ENCODE assay signal across 20 cellular contexts in the genomic region with DNA sequence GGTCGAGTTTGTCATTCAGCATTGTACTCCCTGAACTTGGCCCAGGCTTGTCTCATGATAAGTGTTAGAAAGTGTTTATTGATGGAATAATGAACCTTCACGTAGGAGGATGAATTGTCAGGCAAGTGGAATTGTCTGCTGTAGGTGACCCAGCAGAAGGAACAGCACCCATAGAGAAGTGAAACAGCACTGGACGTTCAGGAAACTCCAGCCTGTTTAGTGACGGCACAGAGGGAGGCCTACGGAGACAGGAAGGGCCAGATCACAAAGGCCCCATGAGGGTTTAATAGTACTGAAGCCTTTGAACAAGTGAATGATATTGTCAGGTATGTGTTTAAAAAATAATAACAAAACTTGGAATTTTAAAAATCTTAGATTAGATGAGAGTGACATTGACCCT. TPM values are rescaled to one million over a fixed set of nuclear protein-coding genes. Genes with fewer than 3 reads are reported as not detected.
DNase-seq lines count a peak whose midpoint lies in the region; ATAC-seq and TF ChIP-seq lines count a peak whose summit lies in the region.
"Had no signal": no experiment of that assay in that cellular context is flagged by ENCODE, and none has a peak within 500 bp of the region (broad histone marks: within the 10 kb centered on the region; RNA-seq: fewer than 3 reads in every experiment).

No MANE protein-coding gene starts in this region.

- H3K4me1 ChIP-seq in trophoblast cell (ENCODE audit: control insufficient read depth in 1 of 2, insufficient read depth in 2 of 2, low read length in 2 of 2) = peaks cover 3 to 10% of the 10 kb centered on the region in 2 experiments
- peaks cover 5% of the 10 kb centered on the region for H3K4me1 ChIP-seq in CD8-positive, alpha-beta T cell (ENCODE audit: insufficient read depth, low read length)
- H3K4me1 ChIP-seq in effector memory CD4-positive, alpha-beta T cell (ENCODE audit: control insufficient read depth, insufficient read depth, low read length, poor library complexity, severe bottlenecking) = no peaks in the 10 kb centered on the region

- H3K23ac ChIP-seq in trophoblast cell (ENCODE audit: low read length) = no peak overlapping the region

- H3K79me1 ChIP-seq in trophoblast cell (ENCODE audit: low read length) = peaks cover 2% of the 10 kb centered on the region

- no peak overlapping the region for H3K4ac ChIP-seq in trophoblast cell (ENCODE audit: low read depth, low read length)

- H4K8ac ChIP-seq in trophoblast cell (ENCODE audit: low read depth, low read length) = no peak overlapping the region

- no peak overlapping the region for H3K9ac ChIP-seq in trophoblast cell (ENCODE audit: low read length)
- H3K9ac ChIP-seq: neural progenitor cell had no signal

- H2AFZ ChIP-seq in trophoblast cell (ENCODE audit: insufficient read depth, low read length, poor library complexity) = no peak overlapping the region
- H2AFZ ChIP-seq: neural progenitor cell had no signal

- intact Hi-C loops in activated T-helper 1 cell treated with anti-CD3 and anti-CD28 coated beads, Interleukin-12 subunit alpha, Interleukin-12 subunit beta, Interleukin-2, Interleukin-4 antibody, amounts not matched to agents 30 ng/mL and 10 ng/mL and 1 ng/mL, durations not matched to agents 14 hours and 24 hours and 36 hours (cut with micrococcal nuclease) = loop anchor here (10.0 kb wide), 3 partner anchors 308 to 1812 kb away; partner anchors contain the start of genes LTV1 and SHPRH
- intact Hi-C loops in CD8-positive, alpha-beta T cell (cut with DNase I, micrococcal nuclease) = loop anchor here (5.0 to 10.0 kb wide), 6 partner anchors 56 to 701 kb away; partner anchors contain the start of genes ADAT2 (in 1 of the 2), PEX3 (in 1 of the 2) and SF3B5 (in 1 of the 2)

- H3K4me3 ChIP-seq in GM12865 (ENCODE audit: low read depth, low read length) (peak overlapping the region; percentile 94), trophoblast cell (ENCODE audit: low read depth, low read length) (no peak overlapping the region)
- H3K4me3 ChIP-seq in CD8-positive, alpha-beta T cell (ENCODE audit: low read depth, low read length) = no peak overlapping the region
- H3K4me3 ChIP-seq in effector memory CD4-positive, alpha-beta T cell (ENCODE audit: insufficient read depth, low read depth, low read length, poor library complexity, severe bottlenecking) = no peak overlapping the region
- H3K4me3 ChIP-seq: neural progenitor cell, right atrium auricular region, SJCRH30, tibial artery had no signal

- CTCF ChIA-PET in CD8-positive, alpha-beta T cell (lab: Charles Lee) = no interaction called here

- H2BK120ac ChIP-seq in trophoblast cell (ENCODE audit: insufficient read depth, low read length, poor library complexity) = no peak overlapping the region

- no peaks in the 10 kb centered on the region for H3K27me3 Mint-ChIP-seq in T-helper 2 cell treated with Interferon-gamma antibody and Interleukin-4, amounts not matched to agents 5 μg/mL and 100 μg/mL, for 36 hours (ENCODE audit: low read depth)
- H3K27me3 Mint-ChIP-seq in activated T-helper 1 cell treated with anti-CD3 and anti-CD28 coated beads, Interleukin-12 subunit alpha, Interleukin-12 subunit beta, Interleukin-2, Interleukin-4 antibody, amounts not matched to agents 30 ng/mL and 10 ng/mL and 1 ng/mL, durations not matched to agents 14 hours and 24 hours and 36 hours (ENCODE audit: insufficient read depth) = peaks cover 1% of the 10 kb centered on the region
- H3K27me3 Mint-ChIP-seq in CD8-positive, alpha-beta T cell (ENCODE audit: low read depth) = no peaks in the 10 kb centered on the region

- H2BK12ac ChIP-seq in trophoblast cell (ENCODE audit: low read length) = no peak overlapping the region

- no peak overlapping the region for H3K14ac ChIP-seq in trophoblast cell (ENCODE audit: low read length)

- H4K91ac ChIP-seq in trophoblast cell (ENCODE audit: low read depth, low read length) = no peak overlapping the region

- TF ChIP-seq CTCF in GM12865 (IDR thresholded peaks at IDR 0.05; ENCODE audit: insufficient read depth, low read depth, low read length, missing control alignments) = no peak
- no peak for TF ChIP-seq CTCF in CD8-positive, alpha-beta T cell (IDR thresholded peaks at IDR 0.05)

- no peaks in the 10 kb centered on the region for H3K36me3 ChIP-seq in trophoblast cell (ENCODE audit: control insufficient read depth in 1 of 2, insufficient read depth in 2 of 2, low read length in 2 of 2)
- no peaks in the 10 kb centered on the region for H3K36me3 ChIP-seq in CD8-positive, alpha-beta T cell (ENCODE audit: insufficient read depth, low read length)
- H3K36me3 ChIP-seq in effector memory CD4-positive, alpha-beta T cell (ENCODE audit: control insufficient read depth, insufficient read depth, low read length) = no peaks in the 10 kb centered on the region
- H3K36me3 ChIP-seq: neural progenitor cell, right atrium auricular region, tibial artery had no signal

- H3K36me3 Mint-ChIP-seq in T-helper 2 cell treated with Interferon-gamma antibody and Interleukin-4, amounts not matched to agents 5 μg/mL and 100 μg/mL, for 36 hours (ENCODE audit: low read depth) = peaks cover 42% of the 10 kb centered on the region
- peaks cover 47% of the 10 kb centered on the region for H3K36me3 Mint-ChIP-seq in activated T-helper 1 cell treated with anti-CD3 and anti-CD28 coated beads, Interleukin-12 subunit alpha, Interleukin-12 subunit beta, Interleukin-2, Interleukin-4 antibody, amounts not matched to agents 30 ng/mL and 10 ng/mL and 1 ng/mL, durations not matched to agents 14 hours and 24 hours and 36 hours (ENCODE audit: low read depth)
- H3K36me3 Mint-ChIP-seq in CD8-positive, alpha-beta T cell = peaks cover 11% of the 10 kb centered on the region
- H3K36me3 Mint-ChIP-seq: neural progenitor cell had no signal

- no peak overlapping the region for H3K27ac Mint-ChIP-seq in T-helper 2 cell treated with Interferon-gamma antibody and Interleukin-4, amounts not matched to agents 5 μg/mL and 100 μg/mL, for 36 hours
- H3K27ac Mint-ChIP-seq in activated T-helper 1 cell treated with anti-CD3 and anti-CD28 coated beads, Interleukin-12 subunit alpha, Interleukin-12 subunit beta, Interleukin-2, Interleukin-4 antibody, amounts not matched to agents 30 ng/mL and 10 ng/mL and 1 ng/mL, durations not matched to agents 14 hours and 24 hours and 36 hours = peak overlapping the region; percentile 41
- H3K27ac Mint-ChIP-seq in CD8-positive, alpha-beta T cell = no peak overlapping the region
- H3K27ac Mint-ChIP-seq: neural progenitor cell had no signal

- peaks cover 5% of the 10 kb centered on the region for H3K9me3 ChIP-seq in trophoblast cell (ENCODE audit: insufficient read depth, low read depth, low read length)
- H3K9me3 ChIP-seq in CD8-positive, alpha-beta T cell (ENCODE audit: low read length) = no peaks in the 10 kb centered on the region
- H3K9me3 ChIP-seq in effector memory CD4-positive, alpha-beta T cell (ENCODE audit: control insufficient read depth, low read length) = no peaks in the 10 kb centered on the region
- H3K9me3 ChIP-seq: right atrium auricular region, SJCRH30, tibial artery had no signal

- H2BK5ac ChIP-seq in trophoblast cell (ENCODE audit: low read depth, low read length, poor library complexity) = no peak overlapping the region

- no peak for DNase-seq in T-helper 2 cell treated with Interferon-gamma antibody and Interleukin-4, amounts not matched to agents 5 μg/mL and 100 μg/mL, for 36 hours (ENCODE audit: low spot score)
- DNase-seq in T-helper 2 cell = no peak
- peak; percentile 47 for DNase-seq in GM12865 (ENCODE audit: low read depth)
- no peak for DNase-seq in activated T-helper 1 cell treated with anti-CD3 and anti-CD28 coated beads, Interleukin-12 subunit alpha, Interleukin-12 subunit beta, Interleukin-2, Interleukin-4 antibody, amounts not matched to agents 30 ng/mL and 10 ng/mL and 1 ng/mL, durations not matched to agents 14 hours and 24 hours and 36 hours (ENCODE audit: low spot score)
- peak; percentile 32 to 50 for DNase-seq in trophoblast cell
- DNase-seq in CD8-positive, alpha-beta T cell = no peak
- no peak for DNase-seq in effector memory CD4-positive, alpha-beta T cell
- DNase-seq: activated gamma-delta T cell treated with Interleukin-2 at 50 U/mL for 16 hours; COR-L47; cortex of kidney; erythroblast; Kasumi-1; NCI-H146; NCI-H446 treated with DMSO at 0.1 percent for 48 hours; SJCRH30; stimulated activated CD4-positive, alpha-beta T cell treated with anti-CD3 and anti-CD28 coated beads, Interleukin-1b, Interleukin-23, amount 100 ng/mL, for 48 hours; tibial artery had no signal

- H3K79me2 ChIP-seq in trophoblast cell (ENCODE audit: control insufficient read depth, insufficient read depth, low read length, poor library complexity) = no peaks in the 10 kb centered on the region

- peaks cover 18% of the 10 kb centered on the region for H3K27me3 ChIP-seq in trophoblast cell (ENCODE audit: insufficient read depth, low read length)
- no peaks in the 10 kb centered on the region for H3K27me3 ChIP-seq in CD8-positive, alpha-beta T cell (ENCODE audit: insufficient read depth, low read length)
- no peaks in the 10 kb centered on the region for H3K27me3 ChIP-seq in effector memory CD4-positive, alpha-beta T cell (replicated peaks; ENCODE audit: control insufficient read depth, insufficient read depth, low read length, poor library complexity, severe bottlenecking)
- H3K27me3 ChIP-seq: right atrium auricular region, SJCRH30, tibial artery had no signal

- H3K4me2 ChIP-seq in trophoblast cell (ENCODE audit: low read length) = no peak overlapping the region
- H3K4me2 ChIP-seq: neural progenitor cell had no signal

- no peak overlapping the region for H3K27ac ChIP-seq in trophoblast cell (ENCODE audit: low read depth, low read length)
- H3K27ac ChIP-seq in CD8-positive, alpha-beta T cell (ENCODE audit: low read depth, low read length) = no peak overlapping the region
- H3K27ac ChIP-seq in effector memory CD4-positive, alpha-beta T cell (ENCODE audit: insufficient read depth, low read length, poor library complexity, severe bottlenecking) = no peak overlapping the region
- H3K27ac ChIP-seq: neural progenitor cell, tibial artery had no signal

- no CpG with 5 or more reads among the region's 5 CpGs for WGBS in trophoblast cell (ENCODE audit: extremely low coverage, insufficient coverage, insufficient read length)

- H3K4me1 Mint-ChIP-seq in T-helper 2 cell treated with Interferon-gamma antibody and Interleukin-4, amounts not matched to agents 5 μg/mL and 100 μg/mL, for 36 hours (ENCODE audit: low read depth) = peaks cover 51% of the 10 kb centered on the region
- peaks cover 83% of the 10 kb centered on the region for H3K4me1 Mint-ChIP-seq in activated T-helper 1 cell treated with anti-CD3 and anti-CD28 coated beads, Interleukin-12 subunit alpha, Interleukin-12 subunit beta, Interleukin-2, Interleukin-4 antibody, amounts not matched to agents 30 ng/mL and 10 ng/mL and 1 ng/mL, durations not matched to agents 14 hours and 24 hours and 36 hours (ENCODE audit: low read depth)
- peaks cover 23% of the 10 kb centered on the region for H3K4me1 Mint-ChIP-seq in CD8-positive, alpha-beta T cell (ENCODE audit: low read depth)

- peak overlapping the region; percentile 93 for H3K4me3 Mint-ChIP-seq in T-helper 2 cell treated with Interferon-gamma antibody and Interleukin-4, amounts not matched to agents 5 μg/mL and 100 μg/mL, for 36 hours
- peak overlapping the region; percentile 19 for H3K4me3 Mint-ChIP-seq in activated T-helper 1 cell treated with anti-CD3 and anti-CD28 coated beads, Interleukin-12 subunit alpha, Interleukin-12 subunit beta, Interleukin-2, Interleukin-4 antibody, amounts not matched to agents 30 ng/mL and 10 ng/mL and 1 ng/mL, durations not matched to agents 14 hours and 24 hours and 36 hours
- no peak overlapping the region for H3K4me3 Mint-ChIP-seq in CD8-positive, alpha-beta T cell
- H3K4me3 Mint-ChIP-seq: neural progenitor cell had no signal

- no peak overlapping the region for H2AK5ac ChIP-seq in trophoblast cell (ENCODE audit: low read length)

- no peaks in the 10 kb centered on the region for H3K9me3 Mint-ChIP-seq in T-helper 2 cell treated with Interferon-gamma antibody and Interleukin-4, amounts not matched to agents 5 μg/mL and 100 μg/mL, for 36 hours
- H3K9me3 Mint-ChIP-seq in activated T-helper 1 cell treated with anti-CD3 and anti-CD28 coated beads, Interleukin-12 subunit alpha, Interleukin-12 subunit beta, Interleukin-2, Interleukin-4 antibody, amounts not matched to agents 30 ng/mL and 10 ng/mL and 1 ng/mL, durations not matched to agents 14 hours and 24 hours and 36 hours = no peaks in the 10 kb centered on the region
- no peaks in the 10 kb centered on the region for H3K9me3 Mint-ChIP-seq in CD8-positive, alpha-beta T cell
- H3K9me3 Mint-ChIP-seq: neural progenitor cell had no signal

- no peak for ATAC-seq in CD8-positive, alpha-beta T cell
- ATAC-seq in GM18858 (IDR thresholded peaks at IDR 0.05; ENCODE audit: unreplicated experiment) = no peak

- H3K18ac ChIP-seq in trophoblast cell (ENCODE audit: low read length) = no peak overlapping the region

- POLR2A ChIA-PET in CD8-positive, alpha-beta T cell (lab: Charles Lee) = no interaction called here

- no peak overlapping the region for H4K12ac ChIP-seq in trophoblast cell (ENCODE audit: low read depth, low read length)

RNA-seq across cellular contexts. Expression of gene STX11, which starts 2.9 kb away (rescaled TPM):
- total RNA-seq in activated T-helper 1 cell treated with anti-CD3 and anti-CD28 coated beads, Interleukin-12 subunit alpha, Interleukin-12 subunit beta, Interleukin-2, Interleukin-4 antibody, amounts not matched to agents 30 ng/mL and 10 ng/mL and 1 ng/mL, durations not matched to agents 14 hours and 24 hours and 36 hours = 24.2 and 24.7 TPM in 2 replicates
- 1.7 and 2.3 TPM in 2 replicates for polyA plus RNA-seq in trophoblast cell (2013)
- total RNA-seq in CD8-positive, alpha-beta T cell = 10 to 100 TPM; 17.7 to 18.9 TPM

RNA-seq across cellular contexts. Expression of gene SF3B5, which starts 57.9 kb away (rescaled TPM):
- 204 and 232 TPM in 2 replicates for total RNA-seq in activated T-helper 1 cell treated with anti-CD3 and anti-CD28 coated beads, Interleukin-12 subunit alpha, Interleukin-12 subunit beta, Interleukin-2, Interleukin-4 antibody, amounts not matched to agents 30 ng/mL and 10 ng/mL and 1 ng/mL, durations not matched to agents 14 hours and 24 hours and 36 hours
- polyA plus RNA-seq in trophoblast cell (2013) = 171 and 172 TPM in 2 replicates
- total RNA-seq in CD8-positive, alpha-beta T cell = 100 to 1,000 TPM; 167 to 171 TPM

Comparison
In these comparisons a context has a peak if more than half of its experiments do, and no peak if none do; other contexts are left out.
1. DNase-seq: peak in GM12865 (single experiment) and trophoblast cell (2 of 2); none in T-helper 2 cell treated with Interferon-gamma antibody and Interleukin-4, amounts not matched to agents 5 μg/mL and 100 μg/mL, for 36 hours (single experiment), T-helper 2 cell (0 of 5), activated T-helper 1 cell treated with anti-CD3 and anti-CD28 coated beads, Interleukin-12 subunit alpha, Interleukin-12 subunit beta, Interleukin-2, Interleukin-4 antibody, amounts not matched to agents 30 ng/mL and 10 ng/mL and 1 ng/mL, durations not matched to agents 14 hours and 24 hours and 36 hours (single experiment), CD8-positive, alpha-beta T cell (0 of 7) and effector memory CD4-positive, alpha-beta T cell (0 of 3).